8 cellular contexts compared by ENCODE assay signal in the genomic region with DNA sequence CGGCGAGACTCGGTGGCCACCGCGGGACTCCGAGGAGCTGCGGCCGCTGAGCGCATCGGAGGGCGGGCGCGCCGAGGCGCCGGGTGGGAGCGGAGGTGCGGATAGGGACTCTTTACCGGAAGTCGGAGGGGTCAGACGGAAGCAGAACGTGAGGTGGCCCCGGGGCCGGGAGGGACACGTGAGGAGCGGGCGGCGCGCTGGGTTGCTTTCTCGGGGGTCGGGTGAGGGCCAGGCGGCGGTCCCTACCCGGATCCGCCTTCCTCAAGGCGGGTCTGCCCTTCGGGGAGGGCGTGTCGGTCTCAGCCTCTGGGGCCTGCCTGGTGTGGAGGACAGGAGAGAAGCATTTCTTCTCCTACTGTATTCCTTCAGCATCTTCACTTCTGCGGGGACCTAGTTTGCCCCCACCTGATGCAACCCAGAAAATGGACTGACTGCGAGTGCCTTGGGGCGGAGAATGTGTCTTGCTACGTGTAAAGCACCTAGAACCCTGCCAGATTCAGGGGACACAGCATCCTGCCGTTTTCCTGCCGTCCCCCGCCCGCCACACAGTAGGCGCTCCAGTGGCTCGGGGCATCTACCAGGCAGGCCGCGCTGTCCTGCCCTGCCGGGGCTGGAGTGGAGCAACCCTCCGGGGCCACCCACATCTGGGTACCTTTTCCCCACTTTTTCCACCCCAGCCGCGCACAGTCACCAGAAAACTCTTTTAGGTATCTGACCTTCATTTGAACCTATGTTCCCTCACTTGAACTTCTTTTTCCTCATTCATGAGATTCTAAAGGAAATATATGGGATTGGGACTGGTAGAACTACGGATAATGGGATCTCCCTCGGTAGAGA. TPM values are rescaled to one million over a fixed set of nuclear protein-coding genes. Genes with fewer than 3 reads are reported as not detected.
DNase-seq lines count a peak whose midpoint lies in the region; ATAC-seq, FAIRE-seq and TF ChIP-seq lines count a peak whose summit lies in the region.

No MANE protein-coding gene starts in this region.

- DNase-seq in NCI-H2196 (lab: John Stamatoyannopoulos, UW; ENCODE audit: unreplicated experiment) (peak; percentile 79), WTC11 (ENCODE audit: low spot score) (peak; percentile 91), bronchial epithelial cell (ENCODE audit: low read depth) (peak; percentile 43), iPS-NIHi7 (ENCODE audit: extremely low spot score) (peak; percentile 96), small intestine (peak; percentile 80)

- WGBS in small intestine, 3 donors, result 0 to 2% (median 1%) methylated on average over 38 to 57 of the region's 57 CpGs

- peak overlapping the region; percentile 94 for H3K27ac Mint-ChIP-seq in WTC11

- H3K4me3 Mint-ChIP-seq in WTC11, result peak overlapping the region; percentile 79

- peaks cover 28% of the 10 kb centered on the region for H3K4me1 Mint-ChIP-seq in WTC11

- TF ChIP-seq CTCF in WTC11 (IDR thresholded peaks at IDR 0.05) (no peak), bronchial epithelial cell (IDR thresholded peaks at IDR 0.05; ENCODE audit: insufficient read depth, low read length, severe bottlenecking) (no peak)

- H3K4me3 ChIP-seq in ACC112 (ENCODE audit: low read depth, low read length), result peak overlapping the region; percentile 99
- H3K4me3 ChIP-seq in bronchial epithelial cell (ENCODE audit: low read depth, low read length), result peak overlapping the region; percentile 94
- peak overlapping the region; percentile 97 to 99 for H3K4me3 ChIP-seq in small intestine (ENCODE audit: low read depth in 1 of 2, low read length in 2 of 2)

- H3K9me3 Mint-ChIP-seq in WTC11, result peaks cover 8% of the 10 kb centered on the region

- FAIRE-seq in bronchial epithelial cell (lab: Jason Lieb, UNC) (no peak), small intestine (lab: Jason Lieb, UNC) (no peak)

- CTCF ChIA-PET in WTC11 (lab: Charles Lee), result no interaction called here

- H2AFZ ChIP-seq in ACC112 (ENCODE audit: low read length, unreplicated experiment), result peak overlapping the region; percentile 60

- H3K27me3 ChIP-seq in ACC112 (ENCODE audit: insufficient read depth, low read length) (no peaks in the 10 kb centered on the region), bronchial epithelial cell (ENCODE audit: control insufficient read depth, insufficient read depth, low read length) (no peaks in the 10 kb centered on the region), small intestine (ENCODE audit: control insufficient read depth in 2 of 2, insufficient read depth in 2 of 2, low read length in 2 of 2) (no peaks in the 10 kb centered on the region)

- H3K36me3 Mint-ChIP-seq in WTC11, result no peaks in the 10 kb centered on the region

- H3K4me1 ChIP-seq in ACC112 (ENCODE audit: control insufficient read depth, insufficient read depth, low read length, unreplicated experiment) (peaks cover 23% of the 10 kb centered on the region), small intestine (ENCODE audit: control insufficient read depth in 2 of 2, insufficient read depth in 1 of 2, low read depth in 1 of 2, low read length in 1 of 2) (peaks cover 0 to 2% of the 10 kb centered on the region in 2 donors)

- POLR2A ChIA-PET in WTC11 (lab: Charles Lee), result interaction anchor here (1.0 kb wide), 1 partner anchor 35 kb away, joined by 3 read pairs; no protein-coding TSS in a partner anchor

- peak; percentile 77 for ATAC-seq in GM18867 (IDR thresholded peaks at IDR 0.05; ENCODE audit: unreplicated experiment)
- ATAC-seq in HG03097 (IDR thresholded peaks at IDR 0.05; ENCODE audit: low FRiP score, unreplicated experiment), result peak; percentile 64
- ATAC-seq in WTC11, result peak; percentile 89

- H3K27me3 Mint-ChIP-seq in WTC11 (ENCODE audit: low read depth), result no peaks in the 10 kb centered on the region

- no peaks in the 10 kb centered on the region for H3K9me3 ChIP-seq in small intestine (ENCODE audit: control insufficient read depth, low read depth)

- H3K36me3 ChIP-seq in ACC112 (ENCODE audit: insufficient read depth, low read length) (no peaks in the 10 kb centered on the region), bronchial epithelial cell (ENCODE audit: control insufficient read depth, insufficient read depth, low read length) (no peaks in the 10 kb centered on the region), small intestine (ENCODE audit: control insufficient read depth in 2 of 2, insufficient read depth in 2 of 2, low read length in 2 of 2) (no peaks in the 10 kb centered on the region)

- H3K79me2 ChIP-seq in ACC112 (ENCODE audit: control insufficient read depth, insufficient read depth, low read length, unreplicated experiment), result peaks cover 46% of the 10 kb centered on the region

- H3K27ac ChIP-seq in ACC112 (ENCODE audit: low read depth, low read length) (peak overlapping the region; percentile 79), small intestine (ENCODE audit: low read depth in 1 of 2, low read length in 1 of 2) (peak overlapping the region; percentile 97 to 98)

TF ChIP-seq in WTC11, 78 proteins besides CTCF, POLR2A, EP300 and RAD21 (continues in another document):
- TF ChIP-seq ZNF232 (CRISPR knock-in tag; IDR thresholded peaks at IDR 0.05), result peak; percentile 66; the same call in 1 of the 2 replicates
- peak; percentile 80 for TF ChIP-seq MAX (CRISPR knock-in tag; IDR thresholded peaks at IDR 0.05)
- no peak for TF ChIP-seq STAT6 (CRISPR knock-in tag; conservative IDR thresholded peaks at IDR 0.05; ENCODE audit: low read depth)
- no peak for TF ChIP-seq FOXJ3 (CRISPR knock-in tag; IDR thresholded peaks at IDR 0.05; ENCODE audit: borderline replicate concordance)
- TF ChIP-seq HMGA2 (CRISPR knock-in tag; IDR thresholded peaks at IDR 0.05), result no peak
- TF ChIP-seq E2F4 (CRISPR knock-in tag; IDR thresholded peaks at IDR 0.05; ENCODE audit: borderline replicate concordance, low read depth), result 0 out of 2 replicates have a peak, but pooled peaks have one; percentile 26
- peak; percentile 89 for TF ChIP-seq GABPB1 (CRISPR knock-in tag; IDR thresholded peaks at IDR 0.05)
- peak; percentile 88 for TF ChIP-seq USF1 (CRISPR knock-in tag; IDR thresholded peaks at IDR 0.05)
- TF ChIP-seq TP53 (CRISPR knock-in tag; IDR thresholded peaks at IDR 0.05), result peak; percentile 62; the same call in 1 of the 2 replicates
- peak; percentile 53; the same call in 1 of the 2 replicates for TF ChIP-seq ETV6 (CRISPR knock-in tag; IDR thresholded peaks at IDR 0.05)
- TF ChIP-seq JAZF1 (CRISPR knock-in tag; IDR thresholded peaks at IDR 0.05), result no peak
- TF ChIP-seq, protein P1, sequence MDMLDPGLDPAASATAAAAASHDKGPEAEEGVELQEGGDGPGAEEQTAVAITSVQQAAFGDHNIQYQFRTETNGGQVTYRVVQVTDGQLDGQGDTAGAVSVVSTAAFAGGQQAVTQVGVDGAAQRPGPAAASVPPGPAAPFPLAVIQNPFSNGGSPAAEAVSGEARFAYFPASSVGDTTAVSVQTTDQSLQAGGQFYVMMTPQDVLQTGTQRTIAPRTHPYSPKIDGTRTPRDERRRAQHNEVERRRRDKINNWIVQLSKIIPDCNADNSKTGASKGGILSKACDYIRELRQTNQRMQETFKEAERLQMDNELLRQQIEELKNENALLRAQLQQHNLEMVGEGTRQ (CRISPR knock-in tag; IDR thresholded peaks at IDR 0.05), result peak; percentile 90
- peak; percentile 17; the same call in 1 of the 2 replicates for TF ChIP-seq SMAD3 (CRISPR knock-in tag; IDR thresholded peaks at IDR 0.05; ENCODE audit: borderline replicate concordance)
- 0 out of 2 replicates have a peak, but pooled peaks have one; percentile 29 for TF ChIP-seq NFE2L1 (CRISPR knock-in tag; IDR thresholded peaks at IDR 0.05)
- TF ChIP-seq MYBL2 (CRISPR knock-in tag; IDR thresholded peaks at IDR 0.05), result 0 out of 2 replicates have a peak, but pooled peaks have one; percentile 22
- TF ChIP-seq FOXK1 (CRISPR knock-in tag; IDR thresholded peaks at IDR 0.05), result peak; percentile 73; the same call in 1 of the 2 replicates

RNA-seq across cellular contexts. Expression of gene ATXN2, which starts 0.6 kb away (rescaled TPM):
- total RNA-seq in WTC11 (2021) (56.2 to 57.5 TPM (median 56.3 TPM) in 3 replicates), bronchial epithelial cell (8.7 and 11.0 TPM in 2 replicates)
- 10 to 100 TPM in 2 of 3 donors, 1 to 10 TPM in 1; 8.6 to 15.3 (median 14.1) TPM for polyA plus RNA-seq in small intestine

Comparison
In these comparisons a context has a peak if more than half of its experiments do, and no peak if none do; other contexts are left out.
1. Peak in every context shown above with its lines: DNase-seq, ATAC-seq, H3K4me3 ChIP-seq and H3K27ac ChIP-seq.
2. DNase-seq: peak in every context shown above with its lines; median percentile 96 in iPS-NIHi7; 91 in WTC11; 80 in small intestine; 79 in NCI-H2196; 43 in bronchial epithelial cell.